In the genomic region with DNA sequence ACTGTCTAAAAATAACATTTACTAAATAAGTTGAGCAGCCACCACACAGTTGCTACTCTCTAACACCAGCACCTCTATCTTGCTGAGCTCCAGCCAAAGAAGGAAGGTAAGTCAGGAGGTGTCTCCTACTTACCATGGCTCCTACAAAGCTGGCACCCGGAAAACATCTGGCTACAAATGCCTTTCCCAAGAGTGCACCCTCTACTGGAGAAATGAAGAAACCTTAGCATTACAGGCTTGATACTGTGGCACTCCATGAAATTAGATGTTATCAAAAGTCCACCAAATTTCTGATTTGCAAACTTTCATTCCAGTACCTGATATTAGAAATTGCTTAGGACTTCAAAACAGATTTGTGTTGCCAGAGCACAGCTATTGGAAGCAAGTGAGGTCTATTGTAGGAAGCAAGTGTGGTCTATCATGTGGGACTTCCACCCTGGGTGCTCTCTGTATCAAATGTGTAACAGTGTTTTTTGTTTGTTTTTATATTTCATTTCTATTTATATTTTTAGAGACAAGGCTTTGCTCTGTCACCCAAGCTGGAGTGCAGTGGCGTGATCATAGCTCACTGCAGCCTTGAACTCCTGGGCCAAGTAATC, we compare ENCODE assay signal across 1 cellular context.
TF ChIP-seq lines count a peak whose summit lies in the region.

No MANE protein-coding gene starts in this region.

TF ChIP-seq in IMR-90, 13 proteins besides CTCF, POLR2A, EP300 and RAD21:
- TF ChIP-seq CHD1 (IDR thresholded peaks at IDR 0.05; ENCODE audit: low read depth, low read length) (no peak), SMC3 (IDR thresholded peaks at IDR 0.05; ENCODE audit: low read depth, low read length) (peak; percentile 34; the same call in 1 of the 2 replicates), NFE2L2 (IDR thresholded peaks at IDR 0.05; ENCODE audit: low read depth, low read length) (no peak)
